1 cellular context compared by ENCODE assay signal in the genomic region with DNA sequence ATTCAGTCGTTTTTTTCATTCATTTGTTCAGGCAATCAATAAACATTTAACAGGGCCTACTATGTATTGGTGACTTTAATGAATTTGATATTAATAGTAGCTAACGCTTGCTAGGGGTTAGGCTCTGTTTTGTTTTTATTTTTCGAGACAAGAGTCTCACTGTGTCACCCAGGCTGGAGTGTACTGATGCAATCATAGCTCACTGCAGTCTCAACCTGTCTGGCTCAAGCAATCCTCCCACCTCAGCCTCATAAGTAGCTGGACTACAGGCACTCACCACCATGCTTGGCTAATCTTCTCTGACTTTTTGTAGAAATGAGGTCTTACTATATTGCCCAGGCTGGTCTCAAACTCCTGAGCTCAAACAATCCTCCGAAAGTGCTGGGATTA.
TF ChIP-seq lines count a peak whose summit lies in the region.

No MANE protein-coding gene starts in this region.

TF ChIP-seq in GM23338, 12 proteins besides CTCF, POLR2A, EP300 and RAD21 (continued from another document):
- TF ChIP-seq, protein P1, sequence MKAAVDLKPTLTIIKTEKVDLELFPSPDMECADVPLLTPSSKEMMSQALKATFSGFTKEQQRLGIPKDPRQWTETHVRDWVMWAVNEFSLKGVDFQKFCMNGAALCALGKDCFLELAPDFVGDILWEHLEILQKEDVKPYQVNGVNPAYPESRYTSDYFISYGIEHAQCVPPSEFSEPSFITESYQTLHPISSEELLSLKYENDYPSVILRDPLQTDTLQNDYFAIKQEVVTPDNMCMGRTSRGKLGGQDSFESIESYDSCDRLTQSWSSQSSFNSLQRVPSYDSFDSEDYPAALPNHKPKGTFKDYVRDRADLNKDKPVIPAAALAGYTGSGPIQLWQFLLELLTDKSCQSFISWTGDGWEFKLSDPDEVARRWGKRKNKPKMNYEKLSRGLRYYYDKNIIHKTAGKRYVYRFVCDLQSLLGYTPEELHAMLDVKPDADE (IDR thresholded peaks at IDR 0.05), result no peak
- TF ChIP-seq, protein P2, sequence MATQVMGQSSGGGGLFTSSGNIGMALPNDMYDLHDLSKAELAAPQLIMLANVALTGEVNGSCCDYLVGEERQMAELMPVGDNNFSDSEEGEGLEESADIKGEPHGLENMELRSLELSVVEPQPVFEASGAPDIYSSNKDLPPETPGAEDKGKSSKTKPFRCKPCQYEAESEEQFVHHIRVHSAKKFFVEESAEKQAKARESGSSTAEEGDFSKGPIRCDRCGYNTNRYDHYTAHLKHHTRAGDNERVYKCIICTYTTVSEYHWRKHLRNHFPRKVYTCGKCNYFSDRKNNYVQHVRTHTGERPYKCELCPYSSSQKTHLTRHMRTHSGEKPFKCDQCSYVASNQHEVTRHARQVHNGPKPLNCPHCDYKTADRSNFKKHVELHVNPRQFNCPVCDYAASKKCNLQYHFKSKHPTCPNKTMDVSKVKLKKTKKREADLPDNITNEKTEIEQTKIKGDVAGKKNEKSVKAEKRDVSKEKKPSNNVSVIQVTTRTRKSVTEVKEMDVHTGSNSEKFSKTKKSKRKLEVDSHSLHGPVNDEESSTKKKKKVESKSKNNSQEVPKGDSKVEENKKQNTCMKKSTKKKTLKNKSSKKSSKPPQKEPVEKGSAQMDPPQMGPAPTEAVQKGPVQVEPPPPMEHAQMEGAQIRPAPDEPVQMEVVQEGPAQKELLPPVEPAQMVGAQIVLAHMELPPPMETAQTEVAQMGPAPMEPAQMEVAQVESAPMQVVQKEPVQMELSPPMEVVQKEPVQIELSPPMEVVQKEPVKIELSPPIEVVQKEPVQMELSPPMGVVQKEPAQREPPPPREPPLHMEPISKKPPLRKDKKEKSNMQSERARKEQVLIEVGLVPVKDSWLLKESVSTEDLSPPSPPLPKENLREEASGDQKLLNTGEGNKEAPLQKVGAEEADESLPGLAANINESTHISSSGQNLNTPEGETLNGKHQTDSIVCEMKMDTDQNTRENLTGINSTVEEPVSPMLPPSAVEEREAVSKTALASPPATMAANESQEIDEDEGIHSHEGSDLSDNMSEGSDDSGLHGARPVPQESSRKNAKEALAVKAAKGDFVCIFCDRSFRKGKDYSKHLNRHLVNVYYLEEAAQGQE (IDR thresholded peaks at IDR 0.05; ENCODE audit: unreplicated experiment), result no peak
